1 cellular context compared by ENCODE assay signal in the genomic region with DNA sequence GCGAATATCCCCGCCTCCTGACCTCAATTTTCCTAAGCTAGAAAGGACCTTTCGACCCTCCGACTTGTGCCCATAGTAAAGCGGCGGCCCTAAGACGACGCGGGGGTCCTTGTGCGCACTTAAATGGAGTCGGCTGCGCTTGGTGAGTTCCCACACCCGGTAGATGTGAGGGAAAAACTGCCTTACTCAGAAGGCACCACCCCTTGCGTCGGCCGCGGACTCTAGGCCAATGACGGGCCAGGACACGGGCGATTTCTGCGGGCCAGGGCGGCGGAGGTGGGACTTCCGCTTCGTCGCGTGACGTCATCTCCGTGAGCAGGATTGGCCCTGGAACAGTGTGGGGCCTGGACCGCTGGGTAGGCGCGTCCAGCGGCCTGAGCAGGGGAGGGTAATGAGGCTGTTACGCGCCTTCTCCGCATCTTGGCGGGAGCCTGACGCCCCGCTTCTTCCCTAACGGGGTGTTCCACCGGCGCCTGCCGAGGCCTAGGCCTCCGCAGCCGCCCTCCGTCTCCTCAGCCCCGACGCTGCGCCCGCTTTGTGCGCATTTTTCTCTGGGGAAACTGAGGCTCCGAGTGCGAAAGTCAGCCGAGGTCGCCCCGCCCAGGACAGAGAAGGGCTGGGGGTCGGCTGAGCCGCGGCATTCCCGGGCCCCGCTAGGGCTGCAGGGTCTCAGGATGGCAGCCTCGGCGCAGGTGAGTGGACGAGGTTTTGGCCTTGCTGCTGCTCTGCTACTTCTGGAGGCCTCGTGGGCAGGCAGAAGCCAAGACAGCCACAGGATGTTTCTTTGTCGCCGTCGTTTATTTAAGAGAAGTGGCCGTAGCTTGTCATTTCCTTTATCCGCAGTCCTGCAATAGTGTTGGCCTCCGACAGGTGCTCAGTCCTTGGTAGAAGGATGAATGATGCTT.
TF ChIP-seq lines count a peak whose summit lies in the region.

A gene (plus strand): TSS at position 293 of the 905 bp plus-strand sequence. CDS start 382 bp downstream, at position 675.

TF ChIP-seq in HepG2, 621 proteins besides CTCF, POLR2A, EP300 and RAD21 (continued from another document and continues in another):
- no peak for TF ChIP-seq HMG20A (CRISPR knock-in tag; IDR thresholded peaks at IDR 0.05; ENCODE audit: borderline replicate concordance)
- TF ChIP-seq ZMYM4 (CRISPR knock-in tag; IDR thresholded peaks at IDR 0.05): peak; percentile 92
- TF ChIP-seq RBAK (CRISPR knock-in tag; IDR thresholded peaks at IDR 0.05): no peak
- peak; percentile 66 for TF ChIP-seq ZNF501 (CRISPR knock-in tag; IDR thresholded peaks at IDR 0.05)
- no peak for TF ChIP-seq ZBTB8A (CRISPR knock-in tag; IDR thresholded peaks at IDR 0.05; ENCODE audit: borderline replicate concordance, low read depth)
- TF ChIP-seq CHD2 (IDR thresholded peaks at IDR 0.05; ENCODE audit: low read depth, low read length): no peak
- TF ChIP-seq MATR3 (CRISPR knock-in tag; IDR thresholded peaks at IDR 0.05): no peak
- TF ChIP-seq AKAP8 (CRISPR knock-in tag; IDR thresholded peaks at IDR 0.05): no peak
- TF ChIP-seq CHD4 (IDR thresholded peaks at IDR 0.05; ENCODE audit: borderline replicate concordance, low read length): no peak
- no peak for TF ChIP-seq NFE2L2 (IDR thresholded peaks at IDR 0.05; ENCODE audit: low read length)
- TF ChIP-seq CBFB (CRISPR knock-in tag; IDR thresholded peaks at IDR 0.05): no peak
- TF ChIP-seq ZNF24 (IDR thresholded peaks at IDR 0.05): no peak
- no peak for TF ChIP-seq HOXA9 (CRISPR knock-in tag; IDR thresholded peaks at IDR 0.05; ENCODE audit: borderline replicate concordance)
- TF ChIP-seq ZNF777 (CRISPR knock-in tag; IDR thresholded peaks at IDR 0.05): peak; percentile 27; the same call in 1 of the 2 replicates
- TF ChIP-seq MBD4 (IDR thresholded peaks at IDR 0.05; ENCODE audit: borderline replicate concordance, low read length): no peak
- TF ChIP-seq ZNF615 (CRISPR knock-in tag; IDR thresholded peaks at IDR 0.05; ENCODE audit: borderline replicate concordance): no peak
- TF ChIP-seq SMARCC2 (IDR thresholded peaks at IDR 0.05): no peak
- TF ChIP-seq ZKSCAN1 (IDR thresholded peaks at IDR 0.05; ENCODE audit: low read length): no peak
- TF ChIP-seq FOSL1 (CRISPR knock-in tag; IDR thresholded peaks at IDR 0.05; ENCODE audit: borderline replicate concordance): no peak
- TF ChIP-seq SAP130 (CRISPR knock-in tag; IDR thresholded peaks at IDR 0.05; ENCODE audit: low read depth): peak; percentile 92
- no peak for TF ChIP-seq TARDBP (CRISPR knock-in tag; IDR thresholded peaks at IDR 0.05)
- TF ChIP-seq KDM6A (CRISPR knock-in tag; IDR thresholded peaks at IDR 0.05; ENCODE audit: low read depth): no peak
- TF ChIP-seq, protein P1, sequence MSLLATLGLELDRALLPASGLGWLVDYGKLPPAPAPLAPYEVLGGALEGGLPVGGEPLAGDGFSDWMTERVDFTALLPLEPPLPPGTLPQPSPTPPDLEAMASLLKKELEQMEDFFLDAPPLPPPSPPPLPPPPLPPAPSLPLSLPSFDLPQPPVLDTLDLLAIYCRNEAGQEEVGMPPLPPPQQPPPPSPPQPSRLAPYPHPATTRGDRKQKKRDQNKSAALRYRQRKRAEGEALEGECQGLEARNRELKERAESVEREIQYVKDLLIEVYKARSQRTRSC (CRISPR knock-in tag; IDR thresholded peaks at IDR 0.05; ENCODE audit: low read depth): no peak
- peak; percentile 58; the same call in 1 of the 2 replicates for TF ChIP-seq ZNF337 (CRISPR knock-in tag; IDR thresholded peaks at IDR 0.05; ENCODE audit: borderline replicate concordance, low read depth)
- TF ChIP-seq HDAC1 (CRISPR knock-in tag; IDR thresholded peaks at IDR 0.05): peak; percentile 69; the same call in 1 of the 2 replicates
- no peak for TF ChIP-seq SMARCE1 (IDR thresholded peaks at IDR 0.05; ENCODE audit: borderline replicate concordance)
- TF ChIP-seq, protein P2, sequence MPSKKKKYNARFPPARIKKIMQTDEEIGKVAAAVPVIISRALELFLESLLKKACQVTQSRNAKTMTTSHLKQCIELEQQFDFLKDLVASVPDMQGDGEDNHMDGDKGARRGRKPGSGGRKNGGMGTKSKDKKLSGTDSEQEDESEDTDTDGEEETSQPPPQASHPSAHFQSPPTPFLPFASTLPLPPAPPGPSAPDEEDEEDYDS (CRISPR knock-in tag; IDR thresholded peaks at IDR 0.05): peak; percentile 73
- no peak for TF ChIP-seq FIP1L1 (IDR thresholded peaks at IDR 0.05; ENCODE audit: borderline replicate concordance, insufficient read depth, low read depth, low read length)
- TF ChIP-seq MAFF (IDR thresholded peaks at IDR 0.05; ENCODE audit: low read depth, low read length): no peak
- TF ChIP-seq ZNF552 (CRISPR knock-in tag; IDR thresholded peaks at IDR 0.05; ENCODE audit: borderline replicate concordance): no peak
- no peak for TF ChIP-seq ZSCAN30 (CRISPR knock-in tag; IDR thresholded peaks at IDR 0.05)
- no peak for TF ChIP-seq ARNTL (CRISPR knock-in tag; IDR thresholded peaks at IDR 0.05)
- TF ChIP-seq PAF1 (CRISPR knock-in tag; IDR thresholded peaks at IDR 0.05): no peak
- no peak for TF ChIP-seq NFE2 (CRISPR knock-in tag; IDR thresholded peaks at IDR 0.05)
- 0 out of 2 replicates have a peak, but pooled peaks have one; percentile 30 for TF ChIP-seq ZNF878 (CRISPR knock-in tag; IDR thresholded peaks at IDR 0.05)
- TF ChIP-seq, protein P3, sequence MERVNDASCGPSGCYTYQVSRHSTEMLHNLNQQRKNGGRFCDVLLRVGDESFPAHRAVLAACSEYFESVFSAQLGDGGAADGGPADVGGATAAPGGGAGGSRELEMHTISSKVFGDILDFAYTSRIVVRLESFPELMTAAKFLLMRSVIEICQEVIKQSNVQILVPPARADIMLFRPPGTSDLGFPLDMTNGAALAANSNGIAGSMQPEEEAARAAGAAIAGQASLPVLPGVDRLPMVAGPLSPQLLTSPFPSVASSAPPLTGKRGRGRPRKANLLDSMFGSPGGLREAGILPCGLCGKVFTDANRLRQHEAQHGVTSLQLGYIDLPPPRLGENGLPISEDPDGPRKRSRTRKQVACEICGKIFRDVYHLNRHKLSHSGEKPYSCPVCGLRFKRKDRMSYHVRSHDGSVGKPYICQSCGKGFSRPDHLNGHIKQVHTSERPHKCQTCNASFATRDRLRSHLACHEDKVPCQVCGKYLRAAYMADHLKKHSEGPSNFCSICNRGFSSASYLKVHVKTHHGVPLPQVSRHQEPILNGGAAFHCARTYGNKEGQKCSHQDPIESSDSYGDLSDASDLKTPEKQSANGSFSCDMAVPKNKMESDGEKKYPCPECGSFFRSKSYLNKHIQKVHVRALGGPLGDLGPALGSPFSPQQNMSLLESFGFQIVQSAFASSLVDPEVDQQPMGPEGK (CRISPR knock-in tag; IDR thresholded peaks at IDR 0.05): no peak
- TF ChIP-seq NFIC (IDR thresholded peaks at IDR 0.05; ENCODE audit: low read length): no peak
- TF ChIP-seq ZNF350 (CRISPR knock-in tag; IDR thresholded peaks at IDR 0.05; ENCODE audit: borderline replicate concordance, low read depth): peak; percentile 72; the same call in 1 of the 2 replicates
- TF ChIP-seq ZNF274 (CRISPR knock-in tag; IDR thresholded peaks at IDR 0.05): peak; percentile 85; the same call in 1 of the 2 replicates
- no peak for TF ChIP-seq NCOA1 (CRISPR knock-in tag; IDR thresholded peaks at IDR 0.05)
- TF ChIP-seq POGZ (CRISPR knock-in tag; IDR thresholded peaks at IDR 0.05): peak; percentile 89
- no peak; the same call in 1 of the 2 replicates for TF ChIP-seq SIN3B (IDR thresholded peaks at IDR 0.05; ENCODE audit: low read length)
- no peak for TF ChIP-seq ZNF570 (CRISPR knock-in tag; IDR thresholded peaks at IDR 0.05; ENCODE audit: borderline replicate concordance)
- peak; percentile 48; the same call in 1 of the 2 replicates for TF ChIP-seq ZBTB38 (CRISPR knock-in tag; IDR thresholded peaks at IDR 0.05)
- TF ChIP-seq RARG (CRISPR knock-in tag; IDR thresholded peaks at IDR 0.05; ENCODE audit: low read depth): no peak
- TF ChIP-seq NKX3-1 (CRISPR knock-in tag; IDR thresholded peaks at IDR 0.05): no peak
- TF ChIP-seq ZFP82 (CRISPR knock-in tag; IDR thresholded peaks at IDR 0.05; ENCODE audit: borderline replicate concordance): no peak
- no peak for TF ChIP-seq AHR (CRISPR knock-in tag; IDR thresholded peaks at IDR 0.05)
- no peak for TF ChIP-seq ZNF879 (CRISPR knock-in tag; IDR thresholded peaks at IDR 0.05)
- TF ChIP-seq RFXAP (CRISPR knock-in tag; IDR thresholded peaks at IDR 0.05; ENCODE audit: borderline replicate concordance): peak; percentile 21; the same call in 1 of the 2 replicates
- TF ChIP-seq, protein P4, sequence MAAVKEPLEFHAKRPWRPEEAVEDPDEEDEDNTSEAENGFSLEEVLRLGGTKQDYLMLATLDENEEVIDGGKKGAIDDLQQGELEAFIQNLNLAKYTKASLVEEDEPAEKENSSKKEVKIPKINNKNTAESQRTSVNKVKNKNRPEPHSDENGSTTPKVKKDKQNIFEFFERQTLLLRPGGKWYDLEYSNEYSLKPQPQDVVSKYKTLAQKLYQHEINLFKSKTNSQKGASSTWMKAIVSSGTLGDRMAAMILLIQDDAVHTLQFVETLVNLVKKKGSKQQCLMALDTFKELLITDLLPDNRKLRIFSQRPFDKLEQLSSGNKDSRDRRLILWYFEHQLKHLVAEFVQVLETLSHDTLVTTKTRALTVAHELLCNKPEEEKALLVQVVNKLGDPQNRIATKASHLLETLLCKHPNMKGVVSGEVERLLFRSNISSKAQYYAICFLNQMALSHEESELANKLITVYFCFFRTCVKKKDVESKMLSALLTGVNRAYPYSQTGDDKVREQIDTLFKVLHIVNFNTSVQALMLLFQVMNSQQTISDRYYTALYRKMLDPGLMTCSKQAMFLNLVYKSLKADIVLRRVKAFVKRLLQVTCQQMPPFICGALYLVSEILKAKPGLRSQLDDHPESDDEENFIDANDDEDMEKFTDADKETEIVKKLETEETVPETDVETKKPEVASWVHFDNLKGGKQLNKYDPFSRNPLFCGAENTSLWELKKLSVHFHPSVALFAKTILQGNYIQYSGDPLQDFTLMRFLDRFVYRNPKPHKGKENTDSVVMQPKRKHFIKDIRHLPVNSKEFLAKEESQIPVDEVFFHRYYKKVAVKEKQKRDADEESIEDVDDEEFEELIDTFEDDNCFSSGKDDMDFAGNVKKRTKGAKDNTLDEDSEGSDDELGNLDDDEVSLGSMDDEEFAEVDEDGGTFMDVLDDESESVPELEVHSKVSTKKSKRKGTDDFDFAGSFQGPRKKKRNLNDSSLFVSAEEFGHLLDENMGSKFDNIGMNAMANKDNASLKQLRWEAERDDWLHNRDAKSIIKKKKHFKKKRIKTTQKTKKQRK (IDR thresholded peaks at IDR 0.05; ENCODE audit: low read length): no peak
- no peak for TF ChIP-seq KLF12 (CRISPR knock-in tag; IDR thresholded peaks at IDR 0.05; ENCODE audit: borderline replicate concordance)
- no peak for TF ChIP-seq NR2C2 (CRISPR knock-in tag; IDR thresholded peaks at IDR 0.05; ENCODE audit: borderline replicate concordance)
- no peak for TF ChIP-seq ZNF678 (CRISPR knock-in tag; IDR thresholded peaks at IDR 0.05)
- TF ChIP-seq, protein P5, sequence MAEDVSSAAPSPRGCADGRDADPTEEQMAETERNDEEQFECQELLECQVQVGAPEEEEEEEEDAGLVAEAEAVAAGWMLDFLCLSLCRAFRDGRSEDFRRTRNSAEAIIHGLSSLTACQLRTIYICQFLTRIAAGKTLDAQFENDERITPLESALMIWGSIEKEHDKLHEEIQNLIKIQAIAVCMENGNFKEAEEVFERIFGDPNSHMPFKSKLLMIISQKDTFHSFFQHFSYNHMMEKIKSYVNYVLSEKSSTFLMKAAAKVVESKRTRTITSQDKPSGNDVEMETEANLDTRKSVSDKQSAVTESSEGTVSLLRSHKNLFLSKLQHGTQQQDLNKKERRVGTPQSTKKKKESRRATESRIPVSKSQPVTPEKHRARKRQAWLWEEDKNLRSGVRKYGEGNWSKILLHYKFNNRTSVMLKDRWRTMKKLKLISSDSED (CRISPR knock-in tag; IDR thresholded peaks at IDR 0.05): 0 out of 2 replicates have a peak, but pooled peaks have one; percentile 31
- TF ChIP-seq HNF4G (IDR thresholded peaks at IDR 0.05; ENCODE audit: borderline replicate concordance, low read depth, low read length): no peak
- no peak for TF ChIP-seq HNF4G (CRISPR knock-in tag; IDR thresholded peaks at IDR 0.05; ENCODE audit: borderline replicate concordance, low read depth)
- peak; percentile 93 for TF ChIP-seq GATAD1 (CRISPR knock-in tag; IDR thresholded peaks at IDR 0.05)
- no peak for TF ChIP-seq ZNF703 (CRISPR knock-in tag; IDR thresholded peaks at IDR 0.05; ENCODE audit: borderline replicate concordance)
- TF ChIP-seq, protein P6, sequence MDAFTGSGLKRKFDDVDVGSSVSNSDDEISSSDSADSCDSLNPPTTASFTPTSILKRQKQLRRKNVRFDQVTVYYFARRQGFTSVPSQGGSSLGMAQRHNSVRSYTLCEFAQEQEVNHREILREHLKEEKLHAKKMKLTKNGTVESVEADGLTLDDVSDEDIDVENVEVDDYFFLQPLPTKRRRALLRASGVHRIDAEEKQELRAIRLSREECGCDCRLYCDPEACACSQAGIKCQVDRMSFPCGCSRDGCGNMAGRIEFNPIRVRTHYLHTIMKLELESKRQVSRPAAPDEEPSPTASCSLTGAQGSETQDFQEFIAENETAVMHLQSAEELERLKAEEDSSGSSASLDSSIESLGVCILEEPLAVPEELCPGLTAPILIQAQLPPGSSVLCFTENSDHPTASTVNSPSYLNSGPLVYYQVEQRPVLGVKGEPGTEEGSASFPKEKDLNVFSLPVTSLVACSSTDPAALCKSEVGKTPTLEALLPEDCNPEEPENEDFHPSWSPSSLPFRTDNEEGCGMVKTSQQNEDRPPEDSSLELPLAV (CRISPR knock-in tag; conservative IDR thresholded peaks at IDR 0.05; ENCODE audit: low read depth): no peak
- TF ChIP-seq, protein P7, sequence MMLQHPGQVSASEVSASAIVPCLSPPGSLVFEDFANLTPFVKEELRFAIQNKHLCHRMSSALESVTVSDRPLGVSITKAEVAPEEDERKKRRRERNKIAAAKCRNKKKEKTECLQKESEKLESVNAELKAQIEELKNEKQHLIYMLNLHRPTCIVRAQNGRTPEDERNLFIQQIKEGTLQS (CRISPR knock-in tag; IDR thresholded peaks at IDR 0.05): peak; percentile 77; the same call in 1 of the 2 replicates
- TF ChIP-seq MED1 (CRISPR knock-in tag; IDR thresholded peaks at IDR 0.05): peak; percentile 27; the same call in 1 of the 2 replicates
- TF ChIP-seq, protein P8, sequence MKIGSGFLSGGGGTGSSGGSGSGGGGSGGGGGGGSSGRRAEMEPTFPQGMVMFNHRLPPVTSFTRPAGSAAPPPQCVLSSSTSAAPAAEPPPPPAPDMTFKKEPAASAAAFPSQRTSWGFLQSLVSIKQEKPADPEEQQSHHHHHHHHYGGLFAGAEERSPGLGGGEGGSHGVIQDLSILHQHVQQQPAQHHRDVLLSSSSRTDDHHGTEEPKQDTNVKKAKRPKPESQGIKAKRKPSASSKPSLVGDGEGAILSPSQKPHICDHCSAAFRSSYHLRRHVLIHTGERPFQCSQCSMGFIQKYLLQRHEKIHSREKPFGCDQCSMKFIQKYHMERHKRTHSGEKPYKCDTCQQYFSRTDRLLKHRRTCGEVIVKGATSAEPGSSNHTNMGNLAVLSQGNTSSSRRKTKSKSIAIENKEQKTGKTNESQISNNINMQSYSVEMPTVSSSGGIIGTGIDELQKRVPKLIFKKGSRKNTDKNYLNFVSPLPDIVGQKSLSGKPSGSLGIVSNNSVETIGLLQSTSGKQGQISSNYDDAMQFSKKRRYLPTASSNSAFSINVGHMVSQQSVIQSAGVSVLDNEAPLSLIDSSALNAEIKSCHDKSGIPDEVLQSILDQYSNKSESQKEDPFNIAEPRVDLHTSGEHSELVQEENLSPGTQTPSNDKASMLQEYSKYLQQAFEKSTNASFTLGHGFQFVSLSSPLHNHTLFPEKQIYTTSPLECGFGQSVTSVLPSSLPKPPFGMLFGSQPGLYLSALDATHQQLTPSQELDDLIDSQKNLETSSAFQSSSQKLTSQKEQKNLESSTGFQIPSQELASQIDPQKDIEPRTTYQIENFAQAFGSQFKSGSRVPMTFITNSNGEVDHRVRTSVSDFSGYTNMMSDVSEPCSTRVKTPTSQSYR (CRISPR knock-in tag; IDR thresholded peaks at IDR 0.05; ENCODE audit: borderline replicate concordance): no peak
